8 cellular contexts compared by ENCODE assay signal in genomic region chr16:73232555-73233422, GRCh38.
DNase-seq lines count a peak whose midpoint lies in the region; ATAC-seq and TF ChIP-seq lines count a peak whose summit lies in the region.

No MANE protein-coding gene starts in this region.

- POLR2A ChIA-PET in activated CD4-positive, alpha-beta T cell treated with anti-CD3 and anti-CD28 coated beads for 36 hours (lab: Charles Lee): no interaction called here

- no peak for TF ChIP-seq CTCF in fibroblast of mammary gland (conservative IDR thresholded peaks at IDR 0.05; ENCODE audit: control insufficient read depth, insufficient read depth, low read depth, low read length)

- no peaks in the 10 kb centered on the region for H3K36me3 Mint-ChIP-seq in activated CD4-positive, alpha-beta T cell treated with anti-CD3 and anti-CD28 coated beads for 36 hours (ENCODE audit: low read depth)
- H3K36me3 Mint-ChIP-seq in activated CD8-positive, alpha-beta memory T cell treated with anti-CD3 and anti-CD28 coated beads, Interleukin-2, amount 10 ng/mL, durations not matched to agents 7 days and 5 days: no peaks in the 10 kb centered on the region

- H3K9me3 Mint-ChIP-seq in activated CD4-positive, alpha-beta T cell treated with anti-CD3 and anti-CD28 coated beads for 36 hours (ENCODE audit: low read depth): no peaks in the 10 kb centered on the region
- peaks cover 11% of the 10 kb centered on the region for H3K9me3 Mint-ChIP-seq in activated CD8-positive, alpha-beta memory T cell treated with anti-CD3 and anti-CD28 coated beads, Interleukin-2, amount 10 ng/mL, durations not matched to agents 7 days and 5 days (ENCODE audit: low read depth)

- peak; percentile 90 for DNase-seq in Caki2 (ENCODE audit: low read depth)
- DNase-seq in NCI-H226: peak; percentile 94
- DNase-seq in fibroblast of mammary gland (ENCODE audit: low read depth): peak; percentile 94
- DNase-seq in non-pigmented ciliary epithelial cell (ENCODE audit: low read depth): peak; percentile 85
- no peak for DNase-seq in activated CD4-positive, alpha-beta T cell treated with anti-CD3 and anti-CD28 coated beads for 36 hours
- no peak for DNase-seq in stimulated activated CD4-positive, alpha-beta T cell treated with anti-CD3 and anti-CD28 coated beads, Interleukin-4, amount 100 ng/mL, for 4 hours
- no peak for DNase-seq in activated CD8-positive, alpha-beta memory T cell treated with anti-CD3 and anti-CD28 coated beads, Interleukin-2, amount 10 ng/mL, durations not matched to agents 7 days and 5 days

- intact Hi-C loops in activated CD4-positive, alpha-beta T cell treated with anti-CD3 and anti-CD28 coated beads for 36 hours (cut with DNase I, micrococcal nuclease): no loop called here

- H3K4me3 Mint-ChIP-seq in activated CD4-positive, alpha-beta T cell treated with anti-CD3 and anti-CD28 coated beads for 36 hours: no peak overlapping the region
- H3K4me3 Mint-ChIP-seq in activated CD8-positive, alpha-beta memory T cell treated with anti-CD3 and anti-CD28 coated beads, Interleukin-2, amount 10 ng/mL, durations not matched to agents 7 days and 5 days: no peak overlapping the region

- no peak overlapping the region for H3K27ac Mint-ChIP-seq in activated CD4-positive, alpha-beta T cell treated with anti-CD3 and anti-CD28 coated beads for 36 hours
- H3K27ac Mint-ChIP-seq in activated CD8-positive, alpha-beta memory T cell treated with anti-CD3 and anti-CD28 coated beads, Interleukin-2, amount 10 ng/mL, durations not matched to agents 7 days and 5 days: no peak overlapping the region

- H3K27me3 Mint-ChIP-seq in activated CD4-positive, alpha-beta T cell treated with anti-CD3 and anti-CD28 coated beads for 36 hours: no peaks in the 10 kb centered on the region
- H3K27me3 Mint-ChIP-seq in activated CD8-positive, alpha-beta memory T cell treated with anti-CD3 and anti-CD28 coated beads, Interleukin-2, amount 10 ng/mL, durations not matched to agents 7 days and 5 days: no peaks in the 10 kb centered on the region

- H3K4me1 Mint-ChIP-seq in activated CD4-positive, alpha-beta T cell treated with anti-CD3 and anti-CD28 coated beads for 36 hours: no peaks in the 10 kb centered on the region
- H3K4me1 Mint-ChIP-seq in activated CD8-positive, alpha-beta memory T cell treated with anti-CD3 and anti-CD28 coated beads, Interleukin-2, amount 10 ng/mL, durations not matched to agents 7 days and 5 days: no peaks in the 10 kb centered on the region

- in situ Hi-C loops in Caki2 (cut with HindIII; ENCODE audit: low pct_unique_long_range_greater_than_20kb, low sequenced_read_pairs): no loop called here

- CTCF ChIA-PET in activated CD4-positive, alpha-beta T cell treated with anti-CD3 and anti-CD28 coated beads for 36 hours (lab: Charles Lee): no interaction called here
- CTCF ChIA-PET in activated CD8-positive, alpha-beta memory T cell treated with anti-CD3 and anti-CD28 coated beads, Interleukin-2, amount 10 ng/mL, durations not matched to agents 7 days and 5 days (lab: Charles Lee): interaction anchor here (0.6 kb wide), 1 partner anchor 1598 kb away, joined by 3 read pairs; no protein-coding TSS in a partner anchor

- H3K4me3 ChIP-seq in fibroblast of mammary gland (ENCODE audit: control insufficient read depth, low read depth, low read length): peak overlapping the region; percentile 22

- no peak for ATAC-seq in activated CD4-positive, alpha-beta T cell treated with anti-CD3 and anti-CD28 coated beads for 36 hours
- ATAC-seq in activated CD8-positive, alpha-beta memory T cell treated with anti-CD3 and anti-CD28 coated beads, Interleukin-2, amount 10 ng/mL, durations not matched to agents 7 days and 5 days: no peak
- ATAC-seq in HG02642 (IDR thresholded peaks at IDR 0.05; ENCODE audit: poor library complexity, unreplicated experiment): no peak

Comparison
In these comparisons a context has a peak if more than half of its experiments do, and no peak if none do; other contexts are left out.
1. DNase-seq: peak in Caki2 (single experiment), NCI-H226 (single experiment), fibroblast of mammary gland (single experiment) and non-pigmented ciliary epithelial cell (single experiment); none in activated CD4-positive, alpha-beta T cell treated with anti-CD3 and anti-CD28 coated beads for 36 hours (single experiment), stimulated activated CD4-positive, alpha-beta T cell treated with anti-CD3 and anti-CD28 coated beads, Interleukin-4, amount 100 ng/mL, for 4 hours (0 of 2) and activated CD8-positive, alpha-beta memory T cell treated with anti-CD3 and anti-CD28 coated beads, Interleukin-2, amount 10 ng/mL, durations not matched to agents 7 days and 5 days (single experiment).